ENCODE assay signal across 13 cellular contexts in the genomic region with DNA sequence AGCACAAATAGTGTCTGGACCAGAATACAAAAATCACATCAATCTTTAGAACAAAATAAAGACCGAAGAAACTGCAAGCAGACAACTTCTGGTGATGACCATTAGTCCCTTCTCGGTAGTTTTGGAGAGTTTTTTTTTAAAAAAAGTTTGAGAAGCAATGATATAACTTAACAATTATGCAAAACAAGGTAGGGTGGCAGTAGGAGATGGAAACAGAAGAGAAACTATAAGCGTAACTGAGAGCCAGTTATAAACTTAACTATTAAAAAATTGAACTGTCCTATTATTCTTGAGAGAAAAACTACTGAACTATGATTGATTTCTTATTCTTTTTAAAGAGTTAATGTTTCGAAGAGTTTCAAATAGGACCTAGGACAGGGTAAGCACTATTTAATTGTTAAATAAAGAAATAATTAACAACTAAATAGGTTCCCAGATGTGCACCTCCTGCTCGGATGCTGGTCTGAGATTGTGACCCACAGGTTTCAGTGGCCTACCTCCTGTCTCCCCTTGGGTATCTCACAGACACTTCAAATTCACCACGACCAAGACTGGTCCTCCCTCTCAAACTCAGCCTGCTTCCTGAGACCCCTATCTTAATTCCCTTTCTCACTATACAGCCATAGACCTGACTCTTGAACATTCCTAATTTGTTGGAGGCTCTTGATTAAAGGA.
"Had no signal": no experiment of that assay in that cellular context is flagged by ENCODE, and none has a peak within 500 bp of the region (broad histone marks: within the 10 kb centered on the region; RNA-seq: fewer than 3 reads in every experiment).

No MANE protein-coding gene starts in this region.

- H3K36me3 ChIP-seq: ascending aorta, neural progenitor cell, pancreas, stomach, WERI-Rb-1 had no signal

- H3K4me1 Mint-ChIP-seq: neural progenitor cell had no signal

- ATAC-seq: activated CD8-positive, alpha-beta memory T cell treated with anti-CD3 and anti-CD28 coated beads, Interleukin-2, amount 10 ng/mL, durations not matched to agents 7 days and 5 days; esophagus mucosa; pancreas had no signal

- H3K4me1 ChIP-seq: ascending aorta, neural progenitor cell, pancreas, stomach had no signal

- H3K27me3 ChIP-seq: ascending aorta, neural progenitor cell, pancreas, stomach had no signal

- DNase-seq: activated CD4-positive, alpha-beta T cell treated with anti-CD3 and anti-CD28 coated beads for 4 hours; activated CD8-positive, alpha-beta memory T cell treated with anti-CD3 and anti-CD28 coated beads, Interleukin-2, amount 10 ng/mL, durations not matched to agents 7 days and 5 days; dorsolateral prefrontal cortex; hypothalamus; kidney glomerular epithelial cell; pancreas; stimulated activated CD4-positive, alpha-beta T cell treated with anti-CD3 and anti-CD28 coated beads, Interleukin-2, amount 100 ng/mL, for 48 hours; stomach; T-helper 1 cell; WERI-Rb-1 had no signal

- H3K9me3 ChIP-seq: ascending aorta, pancreas, stomach had no signal

- H3K27ac Mint-ChIP-seq: activated CD8-positive, alpha-beta memory T cell treated with anti-CD3 and anti-CD28 coated beads, Interleukin-2, amount 10 ng/mL, durations not matched to agents 7 days and 5 days; neural progenitor cell had no signal

- FAIRE-seq: pancreas had no signal

- H3K27ac ChIP-seq: ascending aorta, dorsolateral prefrontal cortex, neural progenitor cell, pancreas, stomach, WERI-Rb-1 had no signal

- H3K4me3 ChIP-seq: ascending aorta, dorsolateral prefrontal cortex, neural progenitor cell, pancreas, stomach had no signal

- H3K9me3 Mint-ChIP-seq: neural progenitor cell had no signal

- H3K4me3 Mint-ChIP-seq: activated CD8-positive, alpha-beta memory T cell treated with anti-CD3 and anti-CD28 coated beads, Interleukin-2, amount 10 ng/mL, durations not matched to agents 7 days and 5 days; neural progenitor cell had no signal
